In the genomic region with DNA sequence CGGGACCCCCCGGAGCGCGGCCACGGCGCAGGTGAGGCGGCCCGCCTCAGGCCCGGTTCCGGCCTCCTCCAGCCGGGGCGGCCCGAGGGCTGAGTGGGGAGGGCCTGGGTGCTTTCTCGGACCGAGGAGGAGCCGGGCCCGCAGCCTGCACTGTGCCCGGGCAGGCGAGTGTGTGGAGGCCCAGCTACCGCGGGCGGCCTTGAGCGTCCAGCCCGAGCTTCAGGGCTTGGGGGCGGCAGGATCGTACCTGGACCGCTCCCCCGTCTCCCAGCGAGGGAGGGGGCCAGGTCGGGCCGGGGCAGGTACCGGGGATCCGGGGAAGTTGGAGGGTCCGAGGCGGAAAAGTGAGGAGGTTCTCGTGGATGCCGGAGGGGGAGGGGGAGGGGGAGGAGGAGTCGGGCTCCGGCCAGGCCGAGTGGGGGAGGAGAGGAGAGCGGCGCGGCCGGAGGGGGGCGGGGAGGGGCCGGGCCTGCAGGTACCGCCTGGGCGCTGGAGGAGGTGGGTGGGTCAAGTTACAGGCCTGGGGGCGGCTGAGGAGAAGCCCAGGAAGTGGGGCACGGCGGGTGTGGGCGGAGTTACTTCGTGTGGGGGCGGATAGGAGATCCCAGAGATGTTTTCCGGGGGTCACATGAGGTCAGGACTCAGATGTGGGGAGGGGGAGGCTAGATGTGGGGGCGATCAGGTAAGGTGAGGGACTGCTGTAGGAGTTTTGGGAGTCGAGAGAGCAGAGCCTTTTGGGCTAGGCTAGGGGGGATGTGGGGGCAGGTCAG, we compare ENCODE assay signal across 1 cellular context.
A peak's percentile ranks its signal among the peaks of the same experiment; 100 is the strongest.
TF ChIP-seq lines count a peak whose summit lies in the region.

No MANE protein-coding gene starts in this region.

TF ChIP-seq in K562, 482 proteins besides CTCF, POLR2A, EP300 and RAD21 (continued from another document and continues in another):
- TF ChIP-seq PHF21A (IDR thresholded peaks at IDR 0.05; ENCODE audit: borderline replicate concordance, low read depth) (no peak), POLR2AphosphoS2 (IDR thresholded peaks at IDR 0.05; ENCODE audit: low read length) (no peak; the same call in 1 of the 2 replicates), THAP7 (CRISPR knock-in tag; IDR thresholded peaks at IDR 0.05) (no peak), RBM39 (optimal IDR thresholded peaks at IDR 0.05; ENCODE audit: low read depth, low read length) (no peak), MLLT1 (IDR thresholded peaks at IDR 0.05) (0 out of 4 replicates have a peak, but pooled peaks of 1 of the 2 experiments have one; percentile 12), ZNF239 (CRISPR knock-in tag; IDR thresholded peaks at IDR 0.05) (no peak), NELFE (IDR thresholded peaks at IDR 0.05; ENCODE audit: insufficient read depth, insufficient read length) (no peak), EGR1 (conservative IDR thresholded peaks at IDR 0.05) (peak; percentile 100), CBX5 (IDR thresholded peaks at IDR 0.05; ENCODE audit: borderline replicate concordance, low read depth) (no peak), ELF2 (CRISPR knock-in tag; IDR thresholded peaks at IDR 0.05) (no peak), NEUROD1 (IDR thresholded peaks at IDR 0.05; ENCODE audit: borderline replicate concordance, low read depth, low read length, partially characterized antibody) (peak; percentile 20), ZFPM2 (CRISPR knock-in tag; IDR thresholded peaks at IDR 0.05) (no peak), ZBTB7A (IDR thresholded peaks at IDR 0.05; ENCODE audit: borderline replicate concordance, control insufficient read depth, low read depth, low read length) (peak; percentile 84; the same call in 1 of the 2 replicates), STAG1 (CRISPR knock-in tag; IDR thresholded peaks at IDR 0.05; ENCODE audit: borderline replicate concordance) (no peak), TSC22D4 (tag; IDR thresholded peaks at IDR 0.05) (no peak), SOX6 (IDR thresholded peaks at IDR 0.05) (no peak), SPI1 (IDR thresholded peaks at IDR 0.05; ENCODE audit: borderline replicate concordance, low read depth, low read length) (no peak; the same call in 1 of the 2 replicates), GATAD2A (IDR thresholded peaks at IDR 0.05) (no peak), ZNF449 (CRISPR knock-in tag; IDR thresholded peaks at IDR 0.05) (no peak), ZNF785 (CRISPR knock-in tag; IDR thresholded peaks at IDR 0.05) (no peak), CHD2 (IDR thresholded peaks at IDR 0.05; ENCODE audit: low read depth, low read length) (no peak; the same call in 1 of the 2 replicates), ZNF121 (CRISPR knock-in tag; conservative IDR thresholded peaks at IDR 0.05) (no peak), CHD4 (IDR thresholded peaks at IDR 0.05; ENCODE audit: insufficient read depth, insufficient replicate concordance, low read depth, low read length, poor library complexity, severe bottlenecking) (no peak), KLF1 (tag; IDR thresholded peaks at IDR 0.05) (no peak), COPS2 (conservative IDR thresholded peaks at IDR 0.05) (no peak), SNRNP70 (optimal IDR thresholded peaks at IDR 0.05; ENCODE audit: low read depth, low read length) (no peak), SRF (CRISPR knock-in tag; IDR thresholded peaks at IDR 0.05) (no peak), HCFC1 (IDR thresholded peaks at IDR 0.05; ENCODE audit: low read depth, low read length) (no peak), HOXB6 (CRISPR knock-in tag; IDR thresholded peaks at IDR 0.05; ENCODE audit: borderline replicate concordance) (no peak), ZNF407 (IDR thresholded peaks at IDR 0.05; ENCODE audit: low read depth) (no peak), SIN3B (IDR thresholded peaks at IDR 0.05; ENCODE audit: low read depth) (no peak), ZNF253 (CRISPR knock-in tag; conservative IDR thresholded peaks at IDR 0.05) (no peak), CBX2 (IDR thresholded peaks at IDR 0.05; ENCODE audit: insufficient read depth, low read length, poor library complexity, severe bottlenecking) (no peak), ZNF41 (CRISPR knock-in tag; conservative IDR thresholded peaks at IDR 0.05) (no peak), MAFG (tag; conservative IDR thresholded peaks at IDR 0.05) (no peak), ZBTB11 (CRISPR knock-in tag; IDR thresholded peaks at IDR 0.05) (no peak)
- TF ChIP-seq, protein P1, sequence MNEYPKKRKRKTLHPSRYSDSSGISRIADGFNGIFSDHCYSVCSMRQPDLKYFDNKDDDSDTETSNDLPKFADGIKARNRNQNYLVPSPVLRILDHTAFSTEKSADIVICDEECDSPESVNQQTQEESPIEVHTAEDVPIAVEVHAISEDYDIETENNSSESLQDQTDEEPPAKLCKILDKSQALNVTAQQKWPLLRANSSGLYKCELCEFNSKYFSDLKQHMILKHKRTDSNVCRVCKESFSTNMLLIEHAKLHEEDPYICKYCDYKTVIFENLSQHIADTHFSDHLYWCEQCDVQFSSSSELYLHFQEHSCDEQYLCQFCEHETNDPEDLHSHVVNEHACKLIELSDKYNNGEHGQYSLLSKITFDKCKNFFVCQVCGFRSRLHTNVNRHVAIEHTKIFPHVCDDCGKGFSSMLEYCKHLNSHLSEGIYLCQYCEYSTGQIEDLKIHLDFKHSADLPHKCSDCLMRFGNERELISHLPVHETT (CRISPR knock-in tag; conservative IDR thresholded peaks at IDR 0.05 in 1 of 2, IDR thresholded peaks at IDR 0.05 in 1 of 2) = no peak; a peak in 1 of 4 replicates
- TF ChIP-seq, protein P2, sequence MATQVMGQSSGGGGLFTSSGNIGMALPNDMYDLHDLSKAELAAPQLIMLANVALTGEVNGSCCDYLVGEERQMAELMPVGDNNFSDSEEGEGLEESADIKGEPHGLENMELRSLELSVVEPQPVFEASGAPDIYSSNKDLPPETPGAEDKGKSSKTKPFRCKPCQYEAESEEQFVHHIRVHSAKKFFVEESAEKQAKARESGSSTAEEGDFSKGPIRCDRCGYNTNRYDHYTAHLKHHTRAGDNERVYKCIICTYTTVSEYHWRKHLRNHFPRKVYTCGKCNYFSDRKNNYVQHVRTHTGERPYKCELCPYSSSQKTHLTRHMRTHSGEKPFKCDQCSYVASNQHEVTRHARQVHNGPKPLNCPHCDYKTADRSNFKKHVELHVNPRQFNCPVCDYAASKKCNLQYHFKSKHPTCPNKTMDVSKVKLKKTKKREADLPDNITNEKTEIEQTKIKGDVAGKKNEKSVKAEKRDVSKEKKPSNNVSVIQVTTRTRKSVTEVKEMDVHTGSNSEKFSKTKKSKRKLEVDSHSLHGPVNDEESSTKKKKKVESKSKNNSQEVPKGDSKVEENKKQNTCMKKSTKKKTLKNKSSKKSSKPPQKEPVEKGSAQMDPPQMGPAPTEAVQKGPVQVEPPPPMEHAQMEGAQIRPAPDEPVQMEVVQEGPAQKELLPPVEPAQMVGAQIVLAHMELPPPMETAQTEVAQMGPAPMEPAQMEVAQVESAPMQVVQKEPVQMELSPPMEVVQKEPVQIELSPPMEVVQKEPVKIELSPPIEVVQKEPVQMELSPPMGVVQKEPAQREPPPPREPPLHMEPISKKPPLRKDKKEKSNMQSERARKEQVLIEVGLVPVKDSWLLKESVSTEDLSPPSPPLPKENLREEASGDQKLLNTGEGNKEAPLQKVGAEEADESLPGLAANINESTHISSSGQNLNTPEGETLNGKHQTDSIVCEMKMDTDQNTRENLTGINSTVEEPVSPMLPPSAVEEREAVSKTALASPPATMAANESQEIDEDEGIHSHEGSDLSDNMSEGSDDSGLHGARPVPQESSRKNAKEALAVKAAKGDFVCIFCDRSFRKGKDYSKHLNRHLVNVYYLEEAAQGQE (CRISPR knock-in tag; IDR thresholded peaks at IDR 0.05; ENCODE audit: low read depth) = no peak
